1 cellular context compared by ENCODE assay signal in genomic region chr3:101778385-101779046, GRCh38.
TF ChIP-seq lines count a peak whose summit lies in the region.

No MANE protein-coding gene starts in this region.

TF ChIP-seq in IMR-90, 13 proteins besides CTCF, POLR2A, EP300 and RAD21:
- no peak for TF ChIP-seq RCOR1 (IDR thresholded peaks at IDR 0.05; ENCODE audit: insufficient replicate concordance, low read length)
